Comparison of ENCODE assay signal across 8 cellular contexts in the genomic region with DNA sequence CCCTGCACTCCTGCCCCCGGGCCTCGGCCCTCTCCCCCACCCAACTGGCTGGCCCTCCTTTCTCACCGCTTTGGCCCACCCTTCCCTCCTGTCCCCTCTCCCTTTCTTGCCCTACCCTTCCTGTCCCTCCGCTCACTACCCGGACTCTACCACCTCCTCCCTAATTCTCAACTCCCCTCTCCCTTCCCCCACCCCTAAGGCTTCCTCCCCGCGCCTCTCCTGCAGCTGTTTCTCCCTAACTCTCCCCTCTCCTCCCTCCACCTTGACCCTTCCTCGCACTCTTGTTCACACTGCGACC. TPM values are rescaled to one million over a fixed set of nuclear protein-coding genes. Genes with fewer than 3 reads are reported as not detected.
DNase-seq lines count a peak whose midpoint lies in the region; ATAC-seq and TF ChIP-seq lines count a peak whose summit lies in the region.

No MANE protein-coding gene starts in this region.

- H2BK15ac ChIP-seq in neuronal stem cell (ENCODE audit: low read length): peak overlapping the region; percentile 88

- no CpG with 5 or more reads among the region's 9 CpGs for WGBS in neuronal stem cell (ENCODE audit: extremely low coverage in 2 of 2, insufficient read length in 2 of 2, insufficient replicate concordance in 1 of 2), 2 donors

- H3K36me3 ChIP-seq in CD8-positive, alpha-beta T cell (ENCODE audit: insufficient read depth, low read length): no peaks in the 10 kb centered on the region
- no peaks in the 10 kb centered on the region for H3K36me3 ChIP-seq in neuronal stem cell (replicated peaks in 1 of 2; ENCODE audit: control insufficient read depth in 2 of 2, insufficient read depth in 2 of 2, low read length in 2 of 2)

- peak overlapping the region; percentile 60 for H3K27ac ChIP-seq in CD8-positive, alpha-beta T cell (ENCODE audit: low read depth, low read length)
- H3K27ac ChIP-seq in neuronal stem cell (replicated peaks; ENCODE audit: low read length): no peak overlapping the region

- H2BK120ac ChIP-seq in neuronal stem cell (ENCODE audit: low read depth, low read length): peak overlapping the region; percentile 95

- H3K9me3 ChIP-seq in CD8-positive, alpha-beta T cell (ENCODE audit: low read length): no peaks in the 10 kb centered on the region
- no peaks in the 10 kb centered on the region for H3K9me3 ChIP-seq in neuronal stem cell (replicated peaks in 1 of 2; ENCODE audit: control insufficient read depth in 2 of 2, insufficient read depth in 1 of 2, low read depth in 1 of 2, low read length in 2 of 2)

- peak overlapping the region; percentile 79 for H2AFZ ChIP-seq in neuronal stem cell (ENCODE audit: low read length)

- no peak for DNase-seq in CD8-positive, alpha-beta T cell
- peak; percentile 34 for DNase-seq in RPMI8226
- no peak for DNase-seq in foreskin fibroblast
- DNase-seq in neuronal stem cell (ENCODE audit: low spot score): no peak
- DNase-seq in kidney glomerular epithelial cell (lab: John Stamatoyannopoulos, UW): no peak
- no peak for DNase-seq in effector CD8-positive, alpha-beta T cell (lab: John Stamatoyannopoulos, UW)

- H3K14ac ChIP-seq in neuronal stem cell (ENCODE audit: low read length): peak overlapping the region; percentile 43

- H3K4me1 ChIP-seq in CD8-positive, alpha-beta T cell (ENCODE audit: insufficient read depth, low read length): peaks cover 26% of the 10 kb centered on the region
- peaks cover 21% of the 10 kb centered on the region in 2 donors for H3K4me1 ChIP-seq in neuronal stem cell (ENCODE audit: control insufficient read depth in 2 of 2, insufficient read depth in 1 of 2, low read depth in 1 of 2, low read length in 2 of 2)

- H3K4me1 Mint-ChIP-seq in CD8-positive, alpha-beta T cell (ENCODE audit: low read depth): peaks cover 29% of the 10 kb centered on the region

- intact Hi-C loops in CD8-positive, alpha-beta T cell (cut with DNase I, micrococcal nuclease): no loop called here

- H3K36me3 Mint-ChIP-seq in CD8-positive, alpha-beta T cell: peaks cover 6% of the 10 kb centered on the region

- peak overlapping the region; percentile 91 for H3K4me3 Mint-ChIP-seq in CD8-positive, alpha-beta T cell

- H3K4me2 ChIP-seq in neuronal stem cell (ENCODE audit: insufficient read depth, low read length, poor library complexity, severe bottlenecking): peak overlapping the region; percentile 60

- peak overlapping the region; percentile 95 for H2BK12ac ChIP-seq in neuronal stem cell (ENCODE audit: low read length)

- H4K91ac ChIP-seq in neuronal stem cell (ENCODE audit: low read depth, low read length, poor library complexity): peak overlapping the region; percentile 96

- POLR2A ChIA-PET in CD8-positive, alpha-beta T cell (lab: Charles Lee): interaction anchor here (0.7 kb wide), 1 partner anchor 118 kb away, joined by 4 read pairs; no protein-coding TSS in a partner anchor

- H3K9me3 Mint-ChIP-seq in CD8-positive, alpha-beta T cell: no peaks in the 10 kb centered on the region

- peak overlapping the region; percentile 85 for H2BK5ac ChIP-seq in neuronal stem cell (ENCODE audit: low read length)

- H3K79me1 ChIP-seq in neuronal stem cell (ENCODE audit: low read depth, low read length): peaks cover 2% of the 10 kb centered on the region

- H3K23ac ChIP-seq in neuronal stem cell (ENCODE audit: low read depth, low read length, poor library complexity): peak overlapping the region; percentile 90

- no peak overlapping the region for H3K4ac ChIP-seq in neuronal stem cell (ENCODE audit: low read length)

- peak overlapping the region; percentile 92 for H2AK5ac ChIP-seq in neuronal stem cell (ENCODE audit: low read depth, low read length)

- H3K27me3 Mint-ChIP-seq in CD8-positive, alpha-beta T cell (ENCODE audit: low read depth): peaks cover 3% of the 10 kb centered on the region

- peak overlapping the region; percentile 91 for H3K27ac Mint-ChIP-seq in CD8-positive, alpha-beta T cell

- peak overlapping the region; percentile 99 for H3K18ac ChIP-seq in neuronal stem cell (ENCODE audit: low read length)

- peak overlapping the region; percentile 84 for H3K4me3 ChIP-seq in CD8-positive, alpha-beta T cell (ENCODE audit: low read depth, low read length)
- H3K4me3 ChIP-seq in foreskin fibroblast (ENCODE audit: low read depth in 1 of 2, low read length in 2 of 2) (peak overlapping the region; percentile 44 to 52), neuronal stem cell (ENCODE audit: low read length in 2 of 2) (peak overlapping the region in 1 of 2 donors; percentile 38)

- TF ChIP-seq CTCF in CD8-positive, alpha-beta T cell (IDR thresholded peaks at IDR 0.05): no peak
- TF ChIP-seq CTCF in foreskin fibroblast (IDR thresholded peaks at IDR 0.05; ENCODE audit: low read depth, low read length): no peak

- no peaks in the 10 kb centered on the region for H3K27me3 ChIP-seq in CD8-positive, alpha-beta T cell (ENCODE audit: insufficient read depth, low read length)
- peaks cover 2 to 17% (median 3%) of the 10 kb centered on the region in 3 experiments for H3K27me3 ChIP-seq in neuronal stem cell (ENCODE audit: control insufficient read depth in 3 of 3, insufficient read depth in 3 of 3, low read depth in 1 of 3, low read length in 3 of 3)

- H3K9ac ChIP-seq in neuronal stem cell (ENCODE audit: low read depth, low read length, poor library complexity): peak overlapping the region; percentile 83

- peak overlapping the region; percentile 99 for H4K8ac ChIP-seq in neuronal stem cell (ENCODE audit: low read depth, low read length)

- CTCF ChIA-PET in CD8-positive, alpha-beta T cell (lab: Charles Lee): interaction anchor here (1.3 kb wide), 1 partner anchor 178 kb away, joined by 3 read pairs; no protein-coding TSS in a partner anchor

- ATAC-seq in CD8-positive, alpha-beta T cell: peak; percentile 12
- no peak for ATAC-seq in HG02970 (IDR thresholded peaks at IDR 0.05; ENCODE audit: low FRiP score, unreplicated experiment)
- no peak for ATAC-seq in GM19395 (IDR thresholded peaks at IDR 0.05; ENCODE audit: unreplicated experiment)

RNA-seq across cellular contexts. Expression of gene SLC15A3, which starts 0.4 kb away (rescaled TPM):
- total RNA-seq in CD8-positive, alpha-beta T cell: 1 to 10 TPM; 6.3 to 9.0 TPM
- polyA plus RNA-seq in neuronal stem cell (2013, experiment 1 of 2): 44.3 TPM
- 45.8 TPM for polyA plus RNA-seq in neuronal stem cell (2013, experiment 2 of 2)

RNA-seq across cellular contexts. Expression of gene CD6, which starts 19.9 kb away (rescaled TPM):
- 100 to 1,000 TPM; 765 to 793 TPM for total RNA-seq in CD8-positive, alpha-beta T cell
- 0.21 TPM for polyA plus RNA-seq in neuronal stem cell (2013, experiment 1 of 2)
- polyA plus RNA-seq in neuronal stem cell (2013, experiment 2 of 2): 0.24 TPM

RNA-seq across cellular contexts. Expression of gene TMEM132A, which starts 27.3 kb away (rescaled TPM):
- not detected for total RNA-seq in CD8-positive, alpha-beta T cell
- polyA plus RNA-seq in neuronal stem cell (2013, experiment 1 of 2): 90.5 TPM
- polyA plus RNA-seq in neuronal stem cell (2013, experiment 2 of 2): 91.3 TPM

RNA-seq across cellular contexts. Expression of gene TMEM109, which starts 37.6 kb away (rescaled TPM):
- total RNA-seq in CD8-positive, alpha-beta T cell: 10 to 100 TPM; 46.7 to 52.2 TPM
- 64.1 TPM for polyA plus RNA-seq in neuronal stem cell (2013, experiment 1 of 2)
- 63.1 TPM for polyA plus RNA-seq in neuronal stem cell (2013, experiment 2 of 2)

RNA-seq across cellular contexts. Expression of gene PRPF19, which starts 45.2 kb away (rescaled TPM):
- total RNA-seq in CD8-positive, alpha-beta T cell: 10 to 100 TPM; 96.1 to 99.4 TPM
- polyA plus RNA-seq in neuronal stem cell (2013, experiment 1 of 2): 80.3 TPM
- polyA plus RNA-seq in neuronal stem cell (2013, experiment 2 of 2): 77.6 TPM
